In genomic region chr5:134252671-134253070, GRCh38 we compare ENCODE assay signal across 14 cellular contexts. TPM values are rescaled to one million over a fixed set of nuclear protein-coding genes. Genes with fewer than 3 reads are reported as not detected.
DNase-seq lines count a peak whose midpoint lies in the region; TF ChIP-seq lines count a peak whose summit lies in the region.
"Had no signal": no experiment of that assay in that cellular context is flagged by ENCODE, and none has a peak within 500 bp of the region (broad histone marks: within the 10 kb centered on the region; RNA-seq: fewer than 3 reads in every experiment).

No MANE protein-coding gene starts in this region.

- intact Hi-C loops in testis (cut with DNase I; ENCODE audit: low total_unique reads), result no loop called here
- intact Hi-C loops in tibial artery (cut with DNase I; ENCODE audit: low total_unique reads), result no loop called here

- H3K4me3 ChIP-seq in AG04449 (ENCODE audit: low read depth, low read length) (no peak overlapping the region), cardiac fibroblast (replicated peaks in 1 of 2; ENCODE audit: low read depth in 2 of 2, low read length in 2 of 2) (no peak overlapping the region), kidney epithelial cell (ENCODE audit: low read depth, low read length) (no peak overlapping the region), testis (no peak overlapping the region), tibial artery (no peak overlapping the region)
- H3K4me3 ChIP-seq: BLaER1 treated with 17β-estradiol and CSF1 and Interleukin-3, amounts not matched to agents 10 nM and 100 nM had no signal

- TF ChIP-seq CTCF in AG04449 (IDR thresholded peaks at IDR 0.05; ENCODE audit: insufficient read depth, low read length, missing control alignments) (no peak), cardiac fibroblast (IDR thresholded peaks at IDR 0.05; ENCODE audit: low read depth, low read length) (no peak), kidney epithelial cell (IDR thresholded peaks at IDR 0.05; ENCODE audit: insufficient read depth, low read length, poor library complexity, severe bottlenecking) (no peak), testis (IDR thresholded peaks at IDR 0.05) (no peak), tibial artery (IDR thresholded peaks at IDR 0.05) (no peak)

- H3K27ac ChIP-seq in testis (no peak overlapping the region), tibial artery (no peak overlapping the region)
- H3K27ac ChIP-seq: BLaER1 treated with 17β-estradiol and CSF1 and Interleukin-3, amounts not matched to agents 10 nM and 100 nM; neutrophil had no signal

- H3K36me3 ChIP-seq in kidney epithelial cell (ENCODE audit: control insufficient read depth, insufficient read depth, low read length) (no peaks in the 10 kb centered on the region), testis (ENCODE audit: low read depth, missing control alignments) (no peaks in the 10 kb centered on the region), tibial artery (no peaks in the 10 kb centered on the region)
- H3K36me3 ChIP-seq: BLaER1 treated with 17β-estradiol and CSF1 and Interleukin-3, amounts not matched to agents 10 nM and 100 nM; neutrophil had no signal

- 75 to 89% methylated on average over 5 of the region's 5 CpGs for WGBS in testis, 2 donors

- H3K9me3 ChIP-seq in testis, result no peaks in the 10 kb centered on the region
- no peaks in the 10 kb centered on the region for H3K9me3 ChIP-seq in tibial artery
- H3K9me3 ChIP-seq: BLaER1 treated with 17β-estradiol and CSF1 and Interleukin-3, amounts not matched to agents 10 nM and 100 nM; neutrophil had no signal

- CTCF ChIA-PET in AG04449 (lab: Yijun Ruan, JAX), result interaction anchor here (1.6 to 2.0 kb wide), 2 partner anchors 14 to 28 kb away, joined by 3 to 4 read pairs; no protein-coding TSS in a partner anchor

- H3K4me1 ChIP-seq in testis (no peaks in the 10 kb centered on the region), tibial artery (no peaks in the 10 kb centered on the region)

- H3K27me3 ChIP-seq in kidney epithelial cell (ENCODE audit: control insufficient read depth, insufficient read depth, low read length) (no peaks in the 10 kb centered on the region), testis (no peaks in the 10 kb centered on the region), tibial artery (no peaks in the 10 kb centered on the region)
- H3K27me3 ChIP-seq: BLaER1 treated with 17β-estradiol and CSF1 and Interleukin-3, amounts not matched to agents 10 nM and 100 nM; neutrophil had no signal

- TF ChIP-seq EP300 in Ishikawa (IDR thresholded peaks at IDR 0.05; ENCODE audit: borderline replicate concordance), result no peak

- TF ChIP-seq RAD21 in Ishikawa (IDR thresholded peaks at IDR 0.05; ENCODE audit: low read depth), result no peak

- POLR2A ChIA-PET in AG04449 (lab: Yijun Ruan, JAX), result interaction anchor here (1.2 kb wide), 1 partner anchor 28 kb away, joined by 5 read pairs; no protein-coding TSS in a partner anchor

- TF ChIP-seq POLR2A in testis (IDR thresholded peaks at IDR 0.05), result no peak

- peak; percentile 75 for DNase-seq in AG04449 (ENCODE audit: low read depth, low spot score)
- peak; percentile 62 to 95 for DNase-seq in cardiac fibroblast (ENCODE audit: low read depth in 2 of 2)
- DNase-seq in kidney epithelial cell (ENCODE audit: low read depth), result peak; percentile 84
- DNase-seq in testis, result no peak
- DNase-seq in mesenteric fat pad (ENCODE audit: low spot score), result no peak
- no peak for DNase-seq in NCI-H1092 treated with DMSO at 0.1 percent for 48 hours (lab: John Stamatoyannopoulos, UW)
- no peak for DNase-seq in tibial artery
- DNase-seq: activated gamma-delta T cell; cortex of kidney; NCI-H146; stimulated activated CD4-positive, alpha-beta T cell treated with anti-CD3 and anti-CD28 coated beads, Interleukin-4, amount 100 ng/mL, for 1 hour had no signal

TF ChIP-seq in Ishikawa, 13 proteins besides CTCF, POLR2A, EP300 and RAD21:
- TF ChIP-seq TEAD4 (IDR thresholded peaks at IDR 0.05) (peak; percentile 48; the same call in 1 of the 2 replicates), CREB1 (IDR thresholded peaks at IDR 0.05; ENCODE audit: low read depth) (no peak)

RNA-seq across cellular contexts. Expression of gene PPP2CA, which starts 26.8 kb away (rescaled TPM):
- total RNA-seq in kidney epithelial cell (232 and 249 TPM in 2 replicates), testis (100 to 1,000 TPM; 125 to 214 TPM), mesenteric fat pad (123 TPM)
- polyA plus RNA-seq in testis (ENCODE audit: insufficient read depth, low read depth, low replicate concordance), result 105 TPM

Comparison
In these comparisons a context has a peak if more than half of its experiments do, and no peak if none do; other contexts are left out.
1. DNase-seq: peak in AG04449 (single experiment), cardiac fibroblast (2 of 2) and kidney epithelial cell (single experiment); none in testis (single experiment), mesenteric fat pad (single experiment), NCI-H1092 treated with DMSO at 0.1 percent for 48 hours (single experiment) and tibial artery (0 of 2).